Comparison of ENCODE assay signal across 21 cellular contexts in the genomic region with DNA sequence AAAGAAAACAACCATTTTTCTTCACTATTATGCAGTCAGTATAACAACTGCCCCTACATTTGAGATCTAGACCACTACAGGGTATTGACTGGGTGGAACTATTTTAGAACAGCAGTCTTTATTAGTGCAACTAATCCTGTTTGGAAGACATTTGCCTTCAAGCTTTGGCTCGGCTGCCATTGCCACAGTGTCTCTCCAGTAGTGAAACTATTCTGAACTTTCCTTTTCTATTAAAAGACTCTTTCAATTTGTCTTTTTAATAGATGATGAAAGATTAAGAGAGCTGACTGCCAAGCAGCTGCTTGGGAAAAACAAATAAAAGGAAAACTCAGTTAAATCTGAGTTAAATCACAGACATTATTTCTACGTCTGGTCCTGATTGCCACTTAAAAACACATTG. TPM values are rescaled to one million over a fixed set of nuclear protein-coding genes. Genes with fewer than 3 reads are reported as not detected.
A peak's percentile ranks its signal among the peaks of the same experiment; 100 is the strongest.
DNase-seq lines count a peak whose midpoint lies in the region; ATAC-seq and TF ChIP-seq lines count a peak whose summit lies in the region.
"Had no signal": no experiment of that assay in that cellular context is flagged by ENCODE, and none has a peak within 500 bp of the region (broad histone marks: within the 10 kb centered on the region; RNA-seq: fewer than 3 reads in every experiment).

No MANE protein-coding gene starts in this region.

- no peak overlapping the region for H3K23ac ChIP-seq in mesenchymal stem cell (ENCODE audit: low read length in 2 of 2)

- H3F3A ChIP-seq in PC-3 (ENCODE audit: low read length, unreplicated experiment): no peaks in the 10 kb centered on the region

- H2BK5ac ChIP-seq in mesenchymal stem cell (ENCODE audit: low read depth, low read length, poor library complexity, severe bottlenecking): no peak overlapping the region

- TF ChIP-seq CTCF in colonic mucosa (IDR thresholded peaks at IDR 0.05): no peak
- no peak for TF ChIP-seq CTCF in PC-3 (conservative IDR thresholded peaks at IDR 0.05; ENCODE audit: low read depth, low read length)

- no peaks in the 10 kb centered on the region for H3K79me2 ChIP-seq in PC-3 (ENCODE audit: low read length)
- H3K79me2 ChIP-seq: parathyroid adenoma had no signal

- no peaks in the 10 kb centered on the region for H4K20me1 ChIP-seq in PC-3 (ENCODE audit: low read length)

- POLR2A ChIA-PET in PC-3 (lab: Charles Lee; ENCODE audit: unreplicated experiment): interaction anchor here (0.9 kb wide), 1 partner anchor 49 kb away, joined by 6 read pairs; no protein-coding TSS in a partner anchor

- no peaks in the 10 kb centered on the region for H3K9me3 ChIP-seq in adipocyte (ENCODE audit: control insufficient read depth, low read length)
- no peaks in the 10 kb centered on the region for H3K9me3 ChIP-seq in mesenchymal stem cell (ENCODE audit: control insufficient read depth, low read length)
- H3K9me3 ChIP-seq in colonic mucosa: no peaks in the 10 kb centered on the region
- H3K9me3 ChIP-seq in PC-3 (ENCODE audit: low read length): no peaks in the 10 kb centered on the region
- H3K9me3 ChIP-seq: Peyer's patch had no signal

- H3K4me2 ChIP-seq in mesenchymal stem cell (ENCODE audit: low read length, poor library complexity, severe bottlenecking): no peak overlapping the region
- H3K4me2 ChIP-seq in PC-3 (ENCODE audit: low read length): no peak overlapping the region

- no peaks in the 10 kb centered on the region for H3K79me1 ChIP-seq in mesenchymal stem cell (replicated peaks; ENCODE audit: low read length, poor library complexity, severe bottlenecking)

- H2BK120ac ChIP-seq in mesenchymal stem cell (ENCODE audit: low read depth, low read length): no peak overlapping the region

- no peak overlapping the region for H4K91ac ChIP-seq in mesenchymal stem cell (ENCODE audit: low read length)

- CTCF ChIA-PET in PC-3 (lab: Charles Lee): no interaction called here

- BruUV-seq in PC-3 (replicated peaks; lab: Mats Ljungman, UMichigan): no TSS peak

- H3K27ac ChIP-seq in mesenchymal stem cell (ENCODE audit: low read length, poor library complexity, severe bottlenecking) (no peak overlapping the region), colonic mucosa (no peak overlapping the region), PC-3 (ENCODE audit: low read length) (no peak overlapping the region)
- H3K27ac ChIP-seq: parathyroid adenoma, Peyer's patch had no signal

- H3K4me3 ChIP-seq in adipocyte (ENCODE audit: low read length): peak overlapping the region; percentile 58
- H3K4me3 ChIP-seq in mesenchymal stem cell (ENCODE audit: insufficient read depth in 1 of 2, low read depth in 1 of 2, low read length in 2 of 2): no peak overlapping the region
- H3K4me3 ChIP-seq in colonic mucosa: no peak overlapping the region
- H3K4me3 ChIP-seq in PC-3 (ENCODE audit: low read length): no peak overlapping the region
- H3K4me3 ChIP-seq: Peyer's patch, skin epidermis had no signal

- H3K4me1 ChIP-seq in adipocyte (ENCODE audit: control insufficient read depth, insufficient read depth, low read length) (peaks cover 12% of the 10 kb centered on the region), mesenchymal stem cell (ENCODE audit: control insufficient read depth, insufficient read depth, low read depth, low read length) (no peaks in the 10 kb centered on the region), colonic mucosa (no peaks in the 10 kb centered on the region), PC-3 (ENCODE audit: insufficient read depth, low read length) (no peaks in the 10 kb centered on the region)
- H3K4me1 ChIP-seq: parathyroid adenoma had no signal

- H3K18ac ChIP-seq in mesenchymal stem cell (ENCODE audit: low read depth in 1 of 2, low read length in 2 of 2): no peak overlapping the region

- no CpG with 5 or more reads among the region's 2 CpGs for WGBS in mesenchymal stem cell

- no peak overlapping the region for H4K8ac ChIP-seq in mesenchymal stem cell (ENCODE audit: low read length)

- no peaks in the 10 kb centered on the region for H3K9me2 ChIP-seq in PC-3 (replicated peaks; ENCODE audit: low read length)

- no peak overlapping the region for H2BK15ac ChIP-seq in mesenchymal stem cell (ENCODE audit: low read depth, poor library complexity, severe bottlenecking)

- no peak for ATAC-seq in PC-3
- ATAC-seq: activated CD8-positive, alpha-beta T cell treated with anti-CD3 and anti-CD28 coated beads, Interleukin-2, amount 10 ng/mL, durations not matched to agents 7 days and 5 days; naive thymus-derived CD8-positive, alpha-beta T cell had no signal

- no peak overlapping the region for H3K14ac ChIP-seq in mesenchymal stem cell (ENCODE audit: low read length in 2 of 2)

- DNase-seq in EH (ENCODE audit: low read depth) (peak; percentile 14), GM19240 (ENCODE audit: insufficient read length, low spot score) (peak; percentile 6), adipocyte (ENCODE audit: low read depth) (no peak), mesenchymal stem cell (no peak), iPS-NIHi11 (ENCODE audit: low spot score) (no peak), colonic mucosa (no peak), PC-3 (no peak), iPS-NIHi7 (ENCODE audit: extremely low spot score) (no peak)
- DNase-seq: ACHN; activated CD8-positive, alpha-beta T cell treated with anti-CD3 and anti-CD28 coated beads, Interleukin-2, amount 10 ng/mL, durations not matched to agents 7 days and 5 days; activated naive CD4-positive, alpha-beta T cell treated with anti-CD3 and anti-CD28 coated beads, Interleukin-2, amount 50 U/mL, for 16 hours; activated T-cell treated with anti-CD3 and anti-CD28 coated beads, Interleukin-2, amount 50 U/mL, for 48 hours; H7; islet precursor cell; mammary epithelial cell; naive thymus-derived CD8-positive, alpha-beta T cell; Peyer's patch; stimulated activated CD4-positive, alpha-beta T cell treated with anti-CD3 and anti-CD28 coated beads, Interleukin-2, amount 100 ng/mL, for 48 hours; T-helper 9 cell had no signal

- intact Hi-C loops in colonic mucosa (cut with DNase I) (no loop called here), PC-3 (cut with micrococcal nuclease) (no loop called here)

- H3K4ac ChIP-seq in mesenchymal stem cell (ENCODE audit: low read depth in 1 of 2, low read length in 2 of 2): no peak overlapping the region

- H3K9ac ChIP-seq in adipocyte (ENCODE audit: low read length): peak overlapping the region; percentile 61
- H3K9ac ChIP-seq in mesenchymal stem cell (ENCODE audit: low read length): peak overlapping the region; percentile 13
- no peak overlapping the region for H3K9ac ChIP-seq in colonic mucosa (ENCODE audit: low read depth in 2 of 2, low read length in 2 of 2)
- no peak overlapping the region for H3K9ac ChIP-seq in PC-3 (ENCODE audit: low read length)
- H3K9ac ChIP-seq: parathyroid adenoma had no signal

- no peak overlapping the region for H2AK5ac ChIP-seq in mesenchymal stem cell (ENCODE audit: low read length, severe bottlenecking)

- peaks cover 22% of the 10 kb centered on the region for H3K36me3 ChIP-seq in adipocyte (ENCODE audit: control insufficient read depth, insufficient read depth, low read length, severe bottlenecking)
- peaks cover 3 to 26% of the 10 kb centered on the region in 2 experiments for H3K36me3 ChIP-seq in mesenchymal stem cell (ENCODE audit: control insufficient read depth in 1 of 2, insufficient read depth in 2 of 2, low read depth in 1 of 2, low read length in 2 of 2)
- no peaks in the 10 kb centered on the region for H3K36me3 ChIP-seq in colonic mucosa
- no peaks in the 10 kb centered on the region for H3K36me3 ChIP-seq in PC-3 (ENCODE audit: low read depth, low read length)

- no peaks in the 10 kb centered on the region for H3K27me3 ChIP-seq in adipocyte (replicated peaks; ENCODE audit: control insufficient read depth, insufficient read depth, low read length)
- H3K27me3 ChIP-seq in mesenchymal stem cell (ENCODE audit: control insufficient read depth in 1 of 2, insufficient read depth in 1 of 2, low read length in 2 of 2): no peaks in the 10 kb centered on the region
- H3K27me3 ChIP-seq in colonic mucosa: no peaks in the 10 kb centered on the region
- H3K27me3 ChIP-seq in PC-3 (ENCODE audit: low read length): no peaks in the 10 kb centered on the region
- H3K27me3 ChIP-seq: Peyer's patch had no signal

- H2AFZ ChIP-seq in mesenchymal stem cell (ENCODE audit: low read depth, low read length): no peak overlapping the region
- no peak overlapping the region for H2AFZ ChIP-seq in PC-3 (ENCODE audit: low read length)
- H2AFZ ChIP-seq: parathyroid adenoma had no signal

- no peak overlapping the region for H2BK12ac ChIP-seq in mesenchymal stem cell (ENCODE audit: low read length in 2 of 2)

RNA-seq across cellular contexts. Expression of gene LPGAT1, which starts 49.3 kb away (rescaled TPM):
- 19.9 TPM for polyA plus RNA-seq in mesenchymal stem cell (2013, experiment 1 of 2)
- polyA plus RNA-seq in mesenchymal stem cell (2013, experiment 2 of 2): 20.2 TPM
- total RNA-seq in colonic mucosa (10 to 100 TPM; 44.2 to 50.8 TPM), PC-3 (2014; rRNA removed) (39.8 and 41.7 TPM in 2 replicates)

Comparison
In these comparisons a context has a peak if more than half of its experiments do, and no peak if none do; other contexts are left out.
1. DNase-seq: peak in EH (single experiment) and GM19240 (single experiment); none in adipocyte (single experiment), mesenchymal stem cell (single experiment), iPS-NIHi11 (single experiment), colonic mucosa (single experiment), PC-3 (single experiment) and iPS-NIHi7 (single experiment).
2. H3K9ac ChIP-seq: peak in adipocyte (single experiment) and mesenchymal stem cell (single experiment); none in colonic mucosa (0 of 2) and PC-3 (single experiment).